18 cellular contexts compared by ENCODE assay signal in genomic region chr2:211347328-211347727, GRCh38.
A peak's percentile ranks its signal among the peaks of the same experiment; 100 is the strongest.
DNase-seq lines count a peak whose midpoint lies in the region; ATAC-seq, FAIRE-seq and TF ChIP-seq lines count a peak whose summit lies in the region.
"Had no signal": no experiment of that assay in that cellular context is flagged by ENCODE, and none has a peak within 500 bp of the region (broad histone marks: within the 10 kb centered on the region; RNA-seq: fewer than 3 reads in every experiment).

No MANE protein-coding gene starts in this region.

- no peak overlapping the region for H3K27ac ChIP-seq in KMS-11
- H3K27ac ChIP-seq: upper lobe of right lung had no signal

- ATAC-seq in WTC11 (peak; percentile 62), GM19395 (IDR thresholded peaks at IDR 0.05; ENCODE audit: unreplicated experiment) (no peak)
- ATAC-seq: left lobe of liver, Panc1, upper lobe of right lung had no signal

- H4K20me1 ChIP-seq in KMS-11 (ENCODE audit: insufficient read depth), result no peaks in the 10 kb centered on the region

- H3K4me3 Mint-ChIP-seq in WTC11, result no peak overlapping the region
- H3K4me3 Mint-ChIP-seq: CD8-positive, alpha-beta memory T cell had no signal

- peaks cover 35% of the 10 kb centered on the region for H3K4me1 Mint-ChIP-seq in WTC11
- H3K4me1 Mint-ChIP-seq: CD8-positive, alpha-beta memory T cell had no signal

- no peaks in the 10 kb centered on the region for H3K4me1 ChIP-seq in KMS-11 (ENCODE audit: low read depth, poor library complexity, severe bottlenecking)
- H3K4me1 ChIP-seq: upper lobe of right lung had no signal

- POLR2A ChIA-PET in WTC11 (lab: Charles Lee), result no interaction called here

- no peaks in the 10 kb centered on the region for H3K79me2 ChIP-seq in KMS-11 (ENCODE audit: insufficient read depth, low read depth)

- peaks cover 19% of the 10 kb centered on the region for H3K9me3 Mint-ChIP-seq in WTC11

- TF ChIP-seq CTCF in GM06990 (IDR thresholded peaks at IDR 0.05; ENCODE audit: insufficient read depth, low read length, poor library complexity, severe bottlenecking) (peak; percentile 30), KMS-11 (conservative IDR thresholded peaks at IDR 0.05; ENCODE audit: low read depth, low read length) (peak; percentile 32; the same call in 1 of the 2 replicates), WTC11 (IDR thresholded peaks at IDR 0.05) (peak; percentile 51)

- no peaks in the 10 kb centered on the region for H3K27me3 Mint-ChIP-seq in WTC11 (ENCODE audit: low read depth)
- H3K27me3 Mint-ChIP-seq: CD8-positive, alpha-beta memory T cell had no signal

- no peak overlapping the region for H3K4me2 ChIP-seq in KMS-11

- no peak overlapping the region for H3K9ac ChIP-seq in KMS-11

- no peak for FAIRE-seq in RCC 7860 (lab: Jason Lieb, UNC)

- CTCF ChIA-PET in WTC11 (lab: Charles Lee), result interaction anchor here (0.9 to 3.2 kb wide), 5 partner anchors 12 to 134 kb away, joined by 3 to 13 read pairs (median 3); no protein-coding TSS in a partner anchor

- H3K36me3 Mint-ChIP-seq in WTC11, result peaks cover 16% of the 10 kb centered on the region
- H3K36me3 Mint-ChIP-seq: CD8-positive, alpha-beta memory T cell had no signal

- no peak overlapping the region for H3K27ac Mint-ChIP-seq in WTC11
- H3K27ac Mint-ChIP-seq: CD8-positive, alpha-beta memory T cell had no signal

- H3K36me3 ChIP-seq in GM06990 (ENCODE audit: control insufficient read depth, insufficient read depth, low read length) (no peaks in the 10 kb centered on the region), KMS-11 (ENCODE audit: insufficient read depth) (no peaks in the 10 kb centered on the region)
- H3K36me3 ChIP-seq: upper lobe of right lung had no signal

- H3K27me3 ChIP-seq in GM06990 (replicated peaks; ENCODE audit: control insufficient read depth, insufficient read depth, low read length), result no peaks in the 10 kb centered on the region
- H3K27me3 ChIP-seq in KMS-11 (ENCODE audit: insufficient read depth, low read depth), result no peaks in the 10 kb centered on the region
- H3K27me3 ChIP-seq: upper lobe of right lung had no signal

- peak; percentile 4 for DNase-seq in A172 (ENCODE audit: low spot score)
- no peak for DNase-seq in GM06990 (ENCODE audit: extremely low read depth, insufficient read length)
- DNase-seq in WTC11 (ENCODE audit: low spot score), result peak; percentile 33
- DNase-seq in RCC 7860 (ENCODE audit: low spot score), result no peak
- no peak for DNase-seq in superior temporal gyrus (ENCODE audit: extremely low spot score)
- no peak for DNase-seq in HuH-7.5 (ENCODE audit: low spot score)
- DNase-seq: activated naive CD4-positive, alpha-beta T cell; CD8-positive, alpha-beta memory T cell; effector CD4-positive, alpha-beta T cell; H7; NCI-H1105; NCI-H526; stimulated activated naive CD4-positive, alpha-beta T cell treated with Interleukin-2 at 50 U/mL for 16 hours; upper lobe of right lung had no signal

- no peak overlapping the region for H2AFZ ChIP-seq in KMS-11 (ENCODE audit: low read depth)

- no peak overlapping the region for H3K4me3 ChIP-seq in GM06990 (replicated peaks; ENCODE audit: low read depth, low read length)
- H3K4me3 ChIP-seq in KMS-11 (IDR thresholded peaks at IDR 0.05; ENCODE audit: insufficient read depth, low read depth, low read length), result no peak overlapping the region
- H3K4me3 ChIP-seq: upper lobe of right lung had no signal

TF ChIP-seq in WTC11, 78 proteins besides CTCF, POLR2A, EP300 and RAD21:
- TF ChIP-seq ZBTB43 (CRISPR knock-in tag; IDR thresholded peaks at IDR 0.05) (no peak), SMAD4 (CRISPR knock-in tag; IDR thresholded peaks at IDR 0.05) (no peak), ZNF423 (CRISPR knock-in tag; IDR thresholded peaks at IDR 0.05) (no peak), E2F4 (CRISPR knock-in tag; IDR thresholded peaks at IDR 0.05; ENCODE audit: borderline replicate concordance, low read depth) (no peak), ELF4 (CRISPR knock-in tag; IDR thresholded peaks at IDR 0.05; ENCODE audit: low read depth) (no peak)

Comparison
In these comparisons a context has a peak if more than half of its experiments do, and no peak if none do; other contexts are left out.
1. DNase-seq: peak in A172 (single experiment) and WTC11 (single experiment); none in GM06990 (single experiment), RCC 7860 (single experiment), superior temporal gyrus (single experiment) and HuH-7.5 (single experiment).
2. Peak in every context shown above with its lines, with median percentiles within 50 percentile points of each other: CTCF ChIP-seq.